Comparison of ENCODE assay signal across 1 cellular context in genomic region chr5:15502208-15502607, GRCh38.
TF ChIP-seq lines count a peak whose summit lies in the region.

No MANE protein-coding gene starts in this region.

TF ChIP-seq in SK-N-SH treated with all-trans-retinoic acid at 6 μM for 48 hours, 23 proteins besides CTCF, POLR2A, EP300 and RAD21 (continued from another document):
- TF ChIP-seq CREB5 (CRISPR knock-in tag; IDR thresholded peaks at IDR 0.05; ENCODE audit: low read depth), result no peak
